ENCODE assay signal across 8 cellular contexts in genomic region chr11:122796128-122796717, GRCh38. TPM values are rescaled to one million over a fixed set of nuclear protein-coding genes. Genes with fewer than 3 reads are reported as not detected.
DNase-seq lines count a peak whose midpoint lies in the region; ATAC-seq and TF ChIP-seq lines count a peak whose summit lies in the region.

No MANE protein-coding gene starts in this region.

- no peaks in the 10 kb centered on the region for H3K4me1 Mint-ChIP-seq in activated CD4-positive, alpha-beta memory T cell treated with anti-CD3 and anti-CD28 coated beads for 36 hours (ENCODE audit: low read depth)
- peaks cover 8% of the 10 kb centered on the region for H3K4me1 Mint-ChIP-seq in endodermal cell
- H3K4me1 Mint-ChIP-seq in neural crest cell: peaks cover 13% of the 10 kb centered on the region

- WGBS in endodermal cell (ENCODE audit: insufficient coverage in 1 of 2, insufficient read length in 1 of 2), 2 experiments: 70 to 80% methylated on average over 10 to 11 of the region's 11 CpGs
- WGBS in transverse colon (ENCODE audit: low coverage in 1 of 2), 2 donors: 55 to 65% methylated on average over 2 to 11 of the region's 11 CpGs

- POLR2A ChIA-PET in activated CD4-positive, alpha-beta memory T cell treated with anti-CD3 and anti-CD28 coated beads for 36 hours (lab: Charles Lee): no interaction called here

- DNase-seq in DND-41 (peak; percentile 56), NCI-H1092 treated with DMSO at 0.1 percent for 48 hours (lab: John Stamatoyannopoulos, UW) (peak; percentile 39), endodermal cell (peak; percentile 90), neural crest cell (ENCODE audit: low read depth, low spot score) (peak; percentile 52), transverse colon (peak; percentile 54), hippocampal formation (lab: John Stamatoyannopoulos, UW) (no peak)
- DNase-seq in activated CD4-positive, alpha-beta memory T cell treated with anti-CD3 and anti-CD28 coated beads for 36 hours: peak; percentile 76

- H3K27me3 ChIP-seq in DND-41 (ENCODE audit: insufficient read depth, low read length, poor library complexity) (no peaks in the 10 kb centered on the region), endodermal cell (ENCODE audit: control insufficient read depth, insufficient read depth, low read length, poor library complexity, severe bottlenecking) (no peaks in the 10 kb centered on the region), transverse colon (no peaks in the 10 kb centered on the region)

- H3K27ac Mint-ChIP-seq in activated CD4-positive, alpha-beta memory T cell treated with anti-CD3 and anti-CD28 coated beads for 36 hours: no peak overlapping the region
- H3K27ac Mint-ChIP-seq in endodermal cell (no peak overlapping the region), neural crest cell (ENCODE audit: unreplicated experiment) (no peak overlapping the region)

- intact Hi-C loops in activated CD4-positive, alpha-beta memory T cell treated with anti-CD3 and anti-CD28 coated beads for 36 hours (cut with micrococcal nuclease): loop anchor here (1.0 to 5.0 kb wide), 3 partner anchors 58 to 226 kb away; no protein-coding TSS in a partner anchor
- intact Hi-C loops in transverse colon (cut with DNase I; ENCODE audit: low total_unique reads): no loop called here

- no peak for TF ChIP-seq POLR2A in transverse colon (IDR thresholded peaks at IDR 0.05)

- H3K9me3 ChIP-seq in DND-41 (ENCODE audit: insufficient read depth, low read length, severe bottlenecking): no peaks in the 10 kb centered on the region
- no peaks in the 10 kb centered on the region for H3K9me3 ChIP-seq in endodermal cell (ENCODE audit: control insufficient read depth, low read length)
- H3K9me3 ChIP-seq in transverse colon: no peaks in the 10 kb centered on the region

- TF ChIP-seq CTCF in DND-41 (IDR thresholded peaks at IDR 0.05; ENCODE audit: borderline replicate concordance, extremely low read depth, low read length, poor library complexity, severe bottlenecking): peak; percentile 83
- TF ChIP-seq CTCF in endodermal cell (conservative IDR thresholded peaks at IDR 0.05): peak; percentile 92
- peak; percentile 77 for TF ChIP-seq CTCF in neural crest cell (conservative IDR thresholded peaks at IDR 0.05)
- TF ChIP-seq CTCF in transverse colon (IDR thresholded peaks at IDR 0.05): peak; percentile 72 to 81 (median 79)

- no peaks in the 10 kb centered on the region for H3K9me3 Mint-ChIP-seq in activated CD4-positive, alpha-beta memory T cell treated with anti-CD3 and anti-CD28 coated beads for 36 hours
- H3K9me3 Mint-ChIP-seq in endodermal cell (no peaks in the 10 kb centered on the region), neural crest cell (peaks cover 3% of the 10 kb centered on the region)

- CTCF ChIA-PET in activated CD4-positive, alpha-beta memory T cell treated with anti-CD3 and anti-CD28 coated beads for 36 hours (lab: Charles Lee): interaction anchor here (0.7 to 5.6 kb wide), 33 partner anchors 8 to 784 kb away, joined by 3 to 118 read pairs (median 5); no protein-coding TSS in a partner anchor

- H3K9ac ChIP-seq in DND-41 (ENCODE audit: low read depth, low read length) (no peak overlapping the region), endodermal cell (ENCODE audit: extremely low read depth, low read length, poor library complexity, severe bottlenecking) (no peak overlapping the region)

- in situ Hi-C loops in transverse colon (cut with MboI; ENCODE audit: low pct_ligation_motif_present in 1 of 4, low pct_unique_long_range_greater_than_20kb in 1 of 4, low sequenced_read_pairs in 3 of 4): loop anchor here in 2 of 4 donors (5.0 to 10.0 kb wide), 2 partner anchors 56 to 59 kb away; no protein-coding TSS in a partner anchor

- no peaks in the 10 kb centered on the region for H3K79me2 ChIP-seq in DND-41 (ENCODE audit: insufficient read depth, low read length)

- no peaks in the 10 kb centered on the region for H3K27me3 Mint-ChIP-seq in activated CD4-positive, alpha-beta memory T cell treated with anti-CD3 and anti-CD28 coated beads for 36 hours
- H3K27me3 Mint-ChIP-seq in endodermal cell (ENCODE audit: insufficient read depth): no peaks in the 10 kb centered on the region
- no peaks in the 10 kb centered on the region for H3K27me3 Mint-ChIP-seq in neural crest cell (ENCODE audit: low read depth)

- no peak overlapping the region for H3K27ac ChIP-seq in DND-41 (ENCODE audit: low read length)
- H3K27ac ChIP-seq in endodermal cell (ENCODE audit: low read depth, low read length): no peak overlapping the region
- no peak overlapping the region for H3K27ac ChIP-seq in transverse colon

- TF ChIP-seq EP300 in transverse colon (IDR thresholded peaks at IDR 0.05; ENCODE audit: low read depth): no peak

- ATAC-seq in DND-41 (ENCODE audit: insufficient read depth, low read depth) (peak; percentile 73), GM21717 (IDR thresholded peaks at IDR 0.05; ENCODE audit: unreplicated experiment) (peak; percentile 80)

- H3K4me1 ChIP-seq in DND-41 (ENCODE audit: insufficient read depth, low read length) (no peaks in the 10 kb centered on the region), endodermal cell (ENCODE audit: control insufficient read depth, insufficient read depth, low read length) (no peaks in the 10 kb centered on the region), transverse colon (no peaks in the 10 kb centered on the region)

- no peaks in the 10 kb centered on the region for H4K20me1 ChIP-seq in DND-41 (ENCODE audit: insufficient read depth, low read length)

- peaks cover 79% of the 10 kb centered on the region for H3K36me3 ChIP-seq in DND-41 (ENCODE audit: insufficient read depth, low read length)
- peaks cover 14% of the 10 kb centered on the region for H3K36me3 ChIP-seq in endodermal cell (ENCODE audit: control insufficient read depth, insufficient read depth, low read length)
- no peaks in the 10 kb centered on the region for H3K36me3 ChIP-seq in transverse colon

- no peak overlapping the region for H3K4me3 ChIP-seq in DND-41 (ENCODE audit: low read depth in 1 of 2, low read length in 2 of 2)
- H3K4me3 ChIP-seq in endodermal cell (ENCODE audit: low read length): no peak overlapping the region
- no peak overlapping the region for H3K4me3 ChIP-seq in transverse colon

- H2AFZ ChIP-seq in DND-41 (ENCODE audit: low read depth, low read length): no peak overlapping the region

- no peak overlapping the region for H3K4me2 ChIP-seq in DND-41 (ENCODE audit: insufficient read depth, low read length)

- no peak overlapping the region for H3K4me3 Mint-ChIP-seq in activated CD4-positive, alpha-beta memory T cell treated with anti-CD3 and anti-CD28 coated beads for 36 hours
- H3K4me3 Mint-ChIP-seq in endodermal cell (no peak overlapping the region), neural crest cell (no peak overlapping the region)

- H3K36me3 Mint-ChIP-seq in activated CD4-positive, alpha-beta memory T cell treated with anti-CD3 and anti-CD28 coated beads for 36 hours: peaks cover 19% of the 10 kb centered on the region
- H3K36me3 Mint-ChIP-seq in endodermal cell (ENCODE audit: low read depth) (peaks cover 6% of the 10 kb centered on the region), neural crest cell (ENCODE audit: low read depth) (peaks cover 4% of the 10 kb centered on the region)

RNA-seq across cellular contexts. Expression of gene CRTAM, which starts 42.1 kb away (rescaled TPM):
- total RNA-seq in activated CD4-positive, alpha-beta memory T cell treated with anti-CD3 and anti-CD28 coated beads for 36 hours: under 1 TPM; 0.24 TPM
- total RNA-seq in endodermal cell: not detected
- not detected for polyA plus RNA-seq in endodermal cell (2013, experiment 1 of 2)
- not detected for polyA plus RNA-seq in endodermal cell (2013, experiment 2 of 2)
- total RNA-seq in neural crest cell: not detected in 2 replicates
- total RNA-seq in transverse colon: 1 to 10 TPM in 1 of 4 donors, under 1 TPM in 1, not detected in 2; 0.41 to 1.7 TPM

Comparison
In these comparisons a context has a peak if more than half of its experiments do, and no peak if none do; other contexts are left out.
1. DNase-seq: peak in DND-41 (single experiment), NCI-H1092 treated with DMSO at 0.1 percent for 48 hours (single experiment), activated CD4-positive, alpha-beta memory T cell treated with anti-CD3 and anti-CD28 coated beads for 36 hours (single experiment), endodermal cell (single experiment), neural crest cell (single experiment) and transverse colon (single experiment); none in hippocampal formation (0 of 2).
2. Peak in every context shown above with its lines, with median percentiles within 50 percentile points of each other: CTCF ChIP-seq.